ENCODE assay signal across 21 cellular contexts in genomic region chrX:103503853-103504207, GRCh38. TPM values are rescaled to one million over a fixed set of nuclear protein-coding genes. Genes with fewer than 3 reads are reported as not detected.
"Had no signal": no experiment of that assay in that cellular context is flagged by ENCODE, and none has a peak within 500 bp of the region (broad histone marks: within the 10 kb centered on the region; RNA-seq: fewer than 3 reads in every experiment).

No MANE protein-coding gene starts in this region.

- H3K9me3 ChIP-seq: colonic mucosa, esophagus squamous epithelium, heart left ventricle, lower lobe of right lung, pancreas, tibial artery, upper lobe of left lung, uterus had no signal

- H3K27me3 Mint-ChIP-seq: memory B cell; progenitor cell of endocrine pancreas; stimulated activated naive CD8-positive, alpha-beta T cell treated with anti-CD3 and anti-CD28 coated beads, Interleukin-15, Interleukin-2, amounts not matched to agents 100 ng/mL and 50 ng/mL, for 24 hours had no signal

- H3K27me3 ChIP-seq: colonic mucosa, esophagus squamous epithelium, pancreas, tibial artery, upper lobe of left lung had no signal

- H3K36me3 ChIP-seq: colonic mucosa, esophagus squamous epithelium, heart left ventricle, lower lobe of right lung, pancreas, tibial artery, upper lobe of left lung, uterus had no signal

- H3K9me3 Mint-ChIP-seq: memory B cell; natural killer cell treated with Interleukin-12 subunit alpha and Interleukin-12 subunit beta and Interleukin-15 and Interleukin-18, amount 100 ng/mL, for 72 hours; stimulated activated naive CD8-positive, alpha-beta T cell treated with anti-CD3 and anti-CD28 coated beads, Interleukin-15, Interleukin-2, amounts not matched to agents 100 ng/mL and 50 ng/mL, for 24 hours had no signal

- H3K27ac ChIP-seq: colonic mucosa, heart left ventricle, lower lobe of right lung, pancreas, tibial artery, upper lobe of left lung, uterus had no signal

- H3K4me1 ChIP-seq: colonic mucosa, esophagus squamous epithelium, heart left ventricle, lower lobe of right lung, pancreas, tibial artery, upper lobe of left lung, uterus had no signal

- ATAC-seq: heart left ventricle; left lobe of liver; lower lobe of right lung; natural killer cell treated with Interleukin-12 subunit alpha and Interleukin-12 subunit beta and Interleukin-15 and Interleukin-18, amount 100 ng/mL, for 72 hours; pancreas; right cardiac atrium had no signal

- H3K27ac Mint-ChIP-seq: memory B cell; mesothelial cell of epicardium; natural killer cell treated with Interleukin-12 subunit alpha and Interleukin-12 subunit beta and Interleukin-15 and Interleukin-18, amount 100 ng/mL, for 72 hours; progenitor cell of endocrine pancreas; stimulated activated naive CD8-positive, alpha-beta T cell treated with anti-CD3 and anti-CD28 coated beads, Interleukin-15, Interleukin-2, amounts not matched to agents 100 ng/mL and 50 ng/mL, for 24 hours had no signal

- H3K4me2 ChIP-seq: smooth muscle cell had no signal

- DNase-seq: colonic mucosa; dermis blood vessel endothelial cell; esophagus squamous epithelium; heart left ventricle; hypothalamus; islet precursor cell; lower lobe of right lung; occipital lobe; pancreas; right cardiac atrium; stimulated activated CD4-positive, alpha-beta T cell treated with anti-CD3 and anti-CD28 coated beads, Interleukin-2, amount 100 ng/mL, for 48 hours; tibial artery; upper lobe of left lung; uterus had no signal

- H3K4me3 ChIP-seq: colonic mucosa, esophagus squamous epithelium, heart left ventricle, lower lobe of right lung, pancreas, smooth muscle cell, tibial artery, upper lobe of left lung, uterus had no signal

- H3K36me3 Mint-ChIP-seq: memory B cell; mesothelial cell of epicardium; natural killer cell treated with Interleukin-12 subunit alpha and Interleukin-12 subunit beta and Interleukin-15 and Interleukin-18, amount 100 ng/mL, for 72 hours had no signal

- H3K4me3 Mint-ChIP-seq: memory B cell; mesothelial cell of epicardium; natural killer cell treated with Interleukin-12 subunit alpha and Interleukin-12 subunit beta and Interleukin-15 and Interleukin-18, amount 100 ng/mL, for 72 hours; stimulated activated naive CD8-positive, alpha-beta T cell treated with anti-CD3 and anti-CD28 coated beads, Interleukin-15, Interleukin-2, amounts not matched to agents 100 ng/mL and 50 ng/mL, for 24 hours had no signal

RNA-seq across cellular contexts. Expression of gene RAB40A, which starts 15.5 kb away (rescaled TPM):
- total RNA-seq: dermis blood vessel endothelial cell had no signal
